ENCODE assay signal across 1 cellular context in the genomic region with DNA sequence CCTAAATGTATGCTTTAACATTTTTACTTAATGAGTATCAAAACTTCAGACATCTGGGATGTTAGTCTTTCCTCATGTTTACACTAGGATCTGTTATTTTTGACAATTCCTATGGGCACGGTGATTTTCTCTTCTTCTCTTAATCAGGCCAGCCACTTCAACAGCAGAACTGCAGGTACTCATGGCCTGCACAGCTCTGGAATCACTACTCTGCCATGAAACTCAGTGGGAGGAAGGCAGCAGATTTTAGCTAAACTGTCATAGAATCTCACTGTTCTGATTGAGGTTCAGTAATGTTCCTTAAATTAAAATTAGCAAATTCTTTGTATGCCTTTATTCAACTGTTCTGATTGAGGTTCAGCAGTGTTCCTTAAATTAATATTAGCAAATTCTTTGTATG.
TF ChIP-seq lines count a peak whose summit lies in the region.

No MANE protein-coding gene starts in this region.

TF ChIP-seq in GM23338, 12 proteins besides CTCF, POLR2A, EP300 and RAD21 (continued from another document):
- TF ChIP-seq, protein P1, sequence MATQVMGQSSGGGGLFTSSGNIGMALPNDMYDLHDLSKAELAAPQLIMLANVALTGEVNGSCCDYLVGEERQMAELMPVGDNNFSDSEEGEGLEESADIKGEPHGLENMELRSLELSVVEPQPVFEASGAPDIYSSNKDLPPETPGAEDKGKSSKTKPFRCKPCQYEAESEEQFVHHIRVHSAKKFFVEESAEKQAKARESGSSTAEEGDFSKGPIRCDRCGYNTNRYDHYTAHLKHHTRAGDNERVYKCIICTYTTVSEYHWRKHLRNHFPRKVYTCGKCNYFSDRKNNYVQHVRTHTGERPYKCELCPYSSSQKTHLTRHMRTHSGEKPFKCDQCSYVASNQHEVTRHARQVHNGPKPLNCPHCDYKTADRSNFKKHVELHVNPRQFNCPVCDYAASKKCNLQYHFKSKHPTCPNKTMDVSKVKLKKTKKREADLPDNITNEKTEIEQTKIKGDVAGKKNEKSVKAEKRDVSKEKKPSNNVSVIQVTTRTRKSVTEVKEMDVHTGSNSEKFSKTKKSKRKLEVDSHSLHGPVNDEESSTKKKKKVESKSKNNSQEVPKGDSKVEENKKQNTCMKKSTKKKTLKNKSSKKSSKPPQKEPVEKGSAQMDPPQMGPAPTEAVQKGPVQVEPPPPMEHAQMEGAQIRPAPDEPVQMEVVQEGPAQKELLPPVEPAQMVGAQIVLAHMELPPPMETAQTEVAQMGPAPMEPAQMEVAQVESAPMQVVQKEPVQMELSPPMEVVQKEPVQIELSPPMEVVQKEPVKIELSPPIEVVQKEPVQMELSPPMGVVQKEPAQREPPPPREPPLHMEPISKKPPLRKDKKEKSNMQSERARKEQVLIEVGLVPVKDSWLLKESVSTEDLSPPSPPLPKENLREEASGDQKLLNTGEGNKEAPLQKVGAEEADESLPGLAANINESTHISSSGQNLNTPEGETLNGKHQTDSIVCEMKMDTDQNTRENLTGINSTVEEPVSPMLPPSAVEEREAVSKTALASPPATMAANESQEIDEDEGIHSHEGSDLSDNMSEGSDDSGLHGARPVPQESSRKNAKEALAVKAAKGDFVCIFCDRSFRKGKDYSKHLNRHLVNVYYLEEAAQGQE (IDR thresholded peaks at IDR 0.05; ENCODE audit: unreplicated experiment) = no peak
- TF ChIP-seq STAT1 (IDR thresholded peaks at IDR 0.05; ENCODE audit: unreplicated experiment) (no peak), ZNF114 (CRISPR knock-in tag; IDR thresholded peaks at IDR 0.05) (no peak), EZH2 (IDR thresholded peaks at IDR 0.05; ENCODE audit: low read depth, unreplicated experiment) (no peak), ZNF331 (CRISPR knock-in tag; IDR thresholded peaks at IDR 0.05; ENCODE audit: low read depth) (no peak), POLR2AphosphoS5 (IDR thresholded peaks at IDR 0.05; ENCODE audit: low read depth) (no peak)
- TF ChIP-seq, protein P2, sequence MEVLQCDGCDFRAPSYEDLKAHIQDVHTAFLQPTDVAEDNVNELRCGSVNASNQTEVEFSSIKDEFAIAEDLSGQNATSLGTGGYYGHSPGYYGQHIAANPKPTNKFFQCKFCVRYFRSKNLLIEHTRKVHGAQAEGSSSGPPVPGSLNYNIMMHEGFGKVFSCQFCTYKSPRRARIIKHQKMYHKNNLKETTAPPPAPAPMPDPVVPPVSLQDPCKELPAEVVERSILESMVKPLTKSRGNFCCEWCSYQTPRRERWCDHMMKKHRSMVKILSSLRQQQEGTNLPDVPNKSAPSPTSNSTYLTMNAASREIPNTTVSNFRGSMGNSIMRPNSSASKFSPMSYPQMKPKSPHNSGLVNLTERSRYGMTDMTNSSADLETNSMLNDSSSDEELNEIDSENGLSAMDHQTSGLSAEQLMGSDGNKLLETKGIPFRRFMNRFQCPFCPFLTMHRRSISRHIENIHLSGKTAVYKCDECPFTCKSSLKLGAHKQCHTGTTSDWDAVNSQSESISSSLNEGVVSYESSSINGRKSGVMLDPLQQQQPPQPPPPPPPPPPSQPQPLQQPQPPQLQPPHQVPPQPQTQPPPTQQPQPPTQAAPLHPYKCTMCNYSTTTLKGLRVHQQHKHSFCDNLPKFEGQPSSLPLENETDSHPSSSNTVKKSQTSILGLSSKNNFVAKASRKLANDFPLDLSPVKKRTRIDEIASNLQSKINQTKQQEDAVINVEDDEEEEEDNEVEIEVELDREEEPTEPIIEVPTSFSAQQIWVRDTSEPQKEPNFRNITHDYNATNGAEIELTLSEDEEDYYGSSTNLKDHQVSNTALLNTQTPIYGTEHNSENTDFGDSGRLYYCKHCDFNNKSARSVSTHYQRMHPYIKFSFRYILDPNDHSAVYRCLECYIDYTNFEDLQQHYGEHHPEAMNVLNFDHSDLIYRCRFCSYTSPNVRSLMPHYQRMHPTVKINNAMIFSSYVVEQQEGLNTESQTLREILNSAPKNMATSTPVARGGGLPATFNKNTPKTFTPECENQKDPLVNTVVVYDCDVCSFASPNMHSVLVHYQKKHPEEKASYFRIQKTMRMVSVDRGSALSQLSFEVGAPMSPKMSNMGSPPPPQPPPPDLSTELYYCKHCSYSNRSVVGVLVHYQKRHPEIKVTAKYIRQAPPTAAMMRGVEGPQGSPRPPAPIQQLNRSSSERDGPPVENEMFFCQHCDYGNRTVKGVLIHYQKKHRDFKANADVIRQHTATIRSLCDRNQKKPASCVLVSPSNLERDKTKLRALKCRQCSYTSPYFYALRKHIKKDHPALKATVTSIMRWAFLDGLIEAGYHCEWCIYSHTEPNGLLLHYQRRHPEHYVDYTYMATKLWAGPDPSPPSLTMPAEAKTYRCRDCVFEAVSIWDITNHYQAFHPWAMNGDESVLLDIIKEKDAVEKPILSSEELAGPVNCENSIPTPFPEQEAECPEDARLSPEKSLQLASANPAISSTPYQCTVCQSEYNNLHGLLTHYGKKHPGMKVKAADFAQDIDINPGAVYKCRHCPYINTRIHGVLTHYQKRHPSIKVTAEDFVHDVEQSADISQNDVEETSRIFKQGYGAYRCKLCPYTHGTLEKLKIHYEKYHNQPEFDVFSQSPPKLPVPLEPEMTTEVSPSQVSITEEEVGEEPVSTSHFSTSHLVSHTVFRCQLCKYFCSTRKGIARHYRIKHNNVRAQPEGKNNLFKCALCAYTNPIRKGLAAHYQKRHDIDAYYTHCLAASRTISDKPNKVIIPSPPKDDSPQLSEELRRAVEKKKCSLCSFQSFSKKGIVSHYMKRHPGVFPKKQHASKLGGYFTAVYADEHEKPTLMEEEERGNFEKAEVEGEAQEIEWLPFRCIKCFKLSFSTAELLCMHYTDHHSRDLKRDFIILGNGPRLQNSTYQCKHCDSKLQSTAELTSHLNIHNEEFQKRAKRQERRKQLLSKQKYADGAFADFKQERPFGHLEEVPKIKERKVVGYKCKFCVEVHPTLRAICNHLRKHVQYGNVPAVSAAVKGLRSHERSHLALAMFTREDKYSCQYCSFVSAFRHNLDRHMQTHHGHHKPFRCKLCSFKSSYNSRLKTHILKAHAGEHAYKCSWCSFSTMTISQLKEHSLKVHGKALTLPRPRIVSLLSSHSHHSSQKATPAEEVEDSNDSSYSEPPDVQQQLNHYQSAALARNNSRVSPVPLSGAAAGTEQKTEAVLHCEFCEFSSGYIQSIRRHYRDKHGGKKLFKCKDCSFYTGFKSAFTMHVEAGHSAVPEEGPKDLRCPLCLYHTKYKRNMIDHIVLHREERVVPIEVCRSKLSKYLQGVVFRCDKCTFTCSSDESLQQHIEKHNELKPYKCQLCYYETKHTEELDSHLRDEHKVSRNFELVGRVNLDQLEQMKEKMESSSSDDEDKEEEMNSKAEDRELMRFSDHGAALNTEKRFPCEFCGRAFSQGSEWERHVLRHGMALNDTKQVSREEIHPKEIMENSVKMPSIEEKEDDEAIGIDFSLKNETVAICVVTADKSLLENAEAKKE (CRISPR knock-in tag; IDR thresholded peaks at IDR 0.05) = no peak
TF ChIP-seq in GM23338: peak in this region for 0.
